Comparison of ENCODE assay signal across 18 cellular contexts in the genomic region with DNA sequence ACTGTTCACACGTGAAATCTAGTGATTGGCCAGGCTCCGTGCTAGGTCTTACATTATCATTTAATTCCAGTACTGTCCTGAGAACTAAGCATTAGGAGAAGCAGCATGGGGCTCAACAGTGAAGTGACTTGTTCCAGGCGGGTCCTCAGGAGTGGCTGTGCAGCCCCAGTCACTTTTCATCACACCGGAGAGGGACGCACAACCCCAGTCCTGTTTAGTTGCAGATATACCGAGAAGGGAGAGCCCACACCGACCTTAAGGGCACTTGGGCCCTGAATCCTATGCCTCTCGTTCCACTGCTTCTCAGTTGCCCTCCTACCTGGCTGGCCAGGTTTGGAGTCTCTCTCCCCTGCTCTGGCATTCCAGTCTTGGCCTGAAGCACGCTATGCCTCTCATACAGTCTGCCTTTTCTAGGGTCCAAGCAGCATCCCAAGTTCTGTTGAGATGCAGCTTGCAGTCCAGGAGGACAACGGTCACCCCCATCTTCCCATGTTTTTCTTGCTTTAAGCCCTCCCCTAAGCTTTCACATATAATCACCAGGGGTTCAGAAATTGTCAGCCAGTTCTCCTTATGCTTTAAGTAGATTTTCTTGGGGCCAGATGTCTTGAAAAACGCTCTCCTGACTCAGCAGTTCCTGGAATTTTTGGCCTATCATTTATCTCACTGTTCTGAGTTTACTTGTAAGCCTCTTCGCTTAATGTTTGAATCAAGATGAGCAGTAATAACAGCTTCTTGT. TPM values are rescaled to one million over a fixed set of nuclear protein-coding genes. Genes with fewer than 3 reads are reported as not detected.
DNase-seq lines count a peak whose midpoint lies in the region; ATAC-seq and TF ChIP-seq lines count a peak whose summit lies in the region.
"Had no signal": no experiment of that assay in that cellular context is flagged by ENCODE, and none has a peak within 500 bp of the region (broad histone marks: within the 10 kb centered on the region; RNA-seq: fewer than 3 reads in every experiment).

No MANE protein-coding gene starts in this region.

- TF ChIP-seq CTCF in H9 (conservative IDR thresholded peaks at IDR 0.05): no peak
- TF ChIP-seq CTCF in omental fat pad (IDR thresholded peaks at IDR 0.05): no peak

- H3K56ac ChIP-seq in H9 (ENCODE audit: insufficient read length, low read depth, low read length): no peak overlapping the region

- no peaks in the 10 kb centered on the region for H3K27me3 Mint-ChIP-seq in H9 (ENCODE audit: low read depth)
- no peaks in the 10 kb centered on the region for H3K27me3 Mint-ChIP-seq in T-helper 17 cell
- H3K27me3 Mint-ChIP-seq: B cell had no signal

- ATAC-seq in T-helper 17 cell (no peak), omental fat pad (ENCODE audit: low FRiP score) (peak; percentile 33), GM21576 (IDR thresholded peaks at IDR 0.05; ENCODE audit: unreplicated experiment) (no peak)
- ATAC-seq: Panc1 had no signal

- no peak overlapping the region for H3K27ac ChIP-seq in H9 (ENCODE audit: insufficient read length, low read depth, low read length)

- no peaks in the 10 kb centered on the region for H3K79me1 ChIP-seq in H9 (ENCODE audit: insufficient read depth, low read depth, low read length, poor library complexity, severe bottlenecking)

- no peak overlapping the region for H3K14ac ChIP-seq in H9 (ENCODE audit: insufficient read depth, low read length)

- H3K4me3 Mint-ChIP-seq in H9: no peak overlapping the region
- H3K4me3 Mint-ChIP-seq in T-helper 17 cell: no peak overlapping the region
- H3K4me3 Mint-ChIP-seq: B cell had no signal

- H3K9me3 ChIP-seq in H9 (ENCODE audit: control insufficient read depth, low read depth, low read length) (no peaks in the 10 kb centered on the region), T-helper 17 cell (ENCODE audit: control insufficient read depth, low read length, poor library complexity, severe bottlenecking) (no peaks in the 10 kb centered on the region)

- H3T11ph ChIP-seq in H9 (ENCODE audit: low read length): no peak overlapping the region

- H3K9ac ChIP-seq in H9 (ENCODE audit: extremely low read depth, insufficient read length, low read length): no peak overlapping the region

- no peak overlapping the region for H2BK20ac ChIP-seq in H9 (ENCODE audit: low read depth, low read length, poor library complexity, severe bottlenecking)

- H3K36me3 Mint-ChIP-seq in H9 (ENCODE audit: insufficient read depth in 1 of 3, low read depth in 3 of 3) (peaks cover 15 to 40% (median 34%) of the 10 kb centered on the region in 3 experiments; a peak in 6 of 7 replicates), T-helper 17 cell (ENCODE audit: low read depth) (no peaks in the 10 kb centered on the region)

- no peak overlapping the region for H2BK5ac ChIP-seq in H9 (ENCODE audit: insufficient read length, low read length)

- no peak overlapping the region for H3K18ac ChIP-seq in H9 (ENCODE audit: insufficient read length, low read depth, low read length)

- no peak overlapping the region for H3K4ac ChIP-seq in H9 (ENCODE audit: low read depth, low read length)

- H3K23ac ChIP-seq in H9 (ENCODE audit: insufficient read length, low read depth, low read length): no peak overlapping the region

- H4K20me1 ChIP-seq in H9 (ENCODE audit: control insufficient read depth, insufficient read depth, insufficient read length): no peaks in the 10 kb centered on the region

- H4K91ac ChIP-seq in H9 (ENCODE audit: insufficient read length, low read depth, low read length): no peak overlapping the region

- H3K4me1 ChIP-seq in H9 (ENCODE audit: insufficient read depth, low read length): 0 out of 2 replicates have a peak, but pooled peaks cover 2% of the 10 kb centered on the region

- H2BK120ac ChIP-seq in H9 (ENCODE audit: low read depth, low read length, poor library complexity, severe bottlenecking): no peak overlapping the region

- H2AK5ac ChIP-seq in H9 (ENCODE audit: insufficient read length, low read length): no peak overlapping the region

- H3K23me2 ChIP-seq in H9 (ENCODE audit: insufficient read length, low read depth, low read length, poor library complexity, severe bottlenecking): no peaks in the 10 kb centered on the region

- H3K27me3 ChIP-seq in H9 (ENCODE audit: insufficient read depth, low read length): no peaks in the 10 kb centered on the region

- no peak overlapping the region for H4K8ac ChIP-seq in H9 (replicated peaks; ENCODE audit: insufficient read length, low read depth, low read length)

- H3K4me2 ChIP-seq in H9 (ENCODE audit: insufficient read depth, insufficient read length, low read length): no peak overlapping the region

- H3K27ac Mint-ChIP-seq in H9 (peak overlapping the region; percentile 16 to 85 (median 52); a peak in 3 of 7 replicates), T-helper 17 cell (peak overlapping the region; percentile 21)
- H3K27ac Mint-ChIP-seq: activated T-helper 2 cell treated with anti-CD3 and anti-CD28 coated beads, Interferon-gamma antibody, Interleukin-2, Interleukin-4, amounts not matched to agents 10 μg/mL and 5 μg/mL and 100 μg/mL, durations not matched to agents 14 hours and 24 hours and 36 hours; B cell had no signal

- no peaks in the 10 kb centered on the region for H3K9me3 Mint-ChIP-seq in H9
- H3K9me3 Mint-ChIP-seq: activated T-helper 2 cell treated with anti-CD3 and anti-CD28 coated beads, Interferon-gamma antibody, Interleukin-2, Interleukin-4, amounts not matched to agents 10 μg/mL and 5 μg/mL and 100 μg/mL, durations not matched to agents 14 hours and 24 hours and 36 hours had no signal

- no peak overlapping the region for H2BK12ac ChIP-seq in H9 (ENCODE audit: insufficient read length, low read depth, low read length)

- H3K4me1 Mint-ChIP-seq in H9: peaks cover 15 to 21% of the 10 kb centered on the region in 2 experiments
- peaks cover 3% of the 10 kb centered on the region for H3K4me1 Mint-ChIP-seq in T-helper 17 cell
- H3K4me1 Mint-ChIP-seq: B cell had no signal

- no CpG with 5 or more reads among the region's 12 CpGs for WGBS in H9 (ENCODE audit: extremely low coverage, insufficient read length, low lambda C conversion rate)

- no peak overlapping the region for H4K5ac ChIP-seq in H9 (ENCODE audit: insufficient read length, low read depth, low read length)

- DNase-seq in H9: no peak
- DNase-seq in T-helper 17 cell: no peak
- DNase-seq in fibroblast of gingiva (ENCODE audit: low read depth): peak; percentile 42
- DNase-seq in omental fat pad (ENCODE audit: low spot score): no peak
- DNase-seq in ureter (ENCODE audit: low spot score): no peak
- no peak for DNase-seq in T-helper 9 cell
- no peak for DNase-seq in COLO829 (ENCODE audit: low spot score)
- DNase-seq: activated CD4-positive, CD25-positive, alpha-beta regulatory T cell; amniotic stem cell; DMS 273 treated with DMSO at 0.1 percent for 48 hours; glutamatergic neuron; NCI-H1930 had no signal

- no peaks in the 10 kb centered on the region for H3K79me2 ChIP-seq in H9 (ENCODE audit: insufficient read depth, low read length)

- no peak overlapping the region for H2AFZ ChIP-seq in H9 (ENCODE audit: low read length)

- no peak overlapping the region for H2BK15ac ChIP-seq in H9 (ENCODE audit: low read depth, low read length)

RNA-seq across cellular contexts. Expression of a gene that starts 10.1 kb away (rescaled TPM):
- total RNA-seq in H9 (2021) (14.4 and 15.5 TPM in 2 replicates), T-helper 17 cell (10 to 100 TPM in 1 of 2 donors, 1 to 10 TPM in 1; 7.9 to 10.9 TPM), omental fat pad (10 to 100 TPM; 19.1 to 30.8 (median 25.9) TPM), ureter (13.5 TPM)

RNA-seq across cellular contexts. Expression of a gene that starts 13.9 kb away (rescaled TPM):
- 17.2 and 19.5 TPM in 2 replicates for total RNA-seq in H9 (2021)
- total RNA-seq in T-helper 17 cell: 1 to 10 TPM; 4.6 TPM
- 1 to 10 TPM; 2.1 to 8.4 (median 3.8) TPM for total RNA-seq in omental fat pad
- 11.7 TPM for total RNA-seq in ureter

RNA-seq across cellular contexts. Expression of a gene that starts 14.0 kb away (rescaled TPM):
- total RNA-seq in H9 (2021) (115 and 122 TPM in 2 replicates), T-helper 17 cell (10 to 100 TPM; 28.6 to 38.3 TPM), omental fat pad (100 to 1,000 TPM in 1 of 4 donors, 10 to 100 TPM in 3; 63.9 to 110 (median 89.3) TPM), ureter (79.6 TPM)

RNA-seq across cellular contexts. Expression of a gene that starts 30.5 kb away (rescaled TPM):
- total RNA-seq in H9 (2021) (0.64 and 0.85 TPM in 2 replicates), T-helper 17 cell (not detected), omental fat pad (1 to 10 TPM in 1 of 4 donors, under 1 TPM in 3; 0.36 to 1.3 (median 0.94) TPM), ureter (0.89 TPM)
- total RNA-seq: activated CD8-positive, alpha-beta memory T cell treated with anti-CD3 and anti-CD28 coated beads for 36 hours; activated T-helper 2 cell treated with anti-CD3 and anti-CD28 coated beads, Interferon-gamma antibody, Interleukin-2, Interleukin-4, amounts not matched to agents 10 μg/mL and 5 μg/mL and 100 μg/mL, durations not matched to agents 14 hours and 24 hours and 36 hours; B cell; lung microvascular endothelial cell had no signal

RNA-seq across cellular contexts. Expression of a gene that starts 32.4 kb away (rescaled TPM):
- 1.8 and 1.9 TPM in 2 replicates for total RNA-seq in H9 (2021)
- total RNA-seq in T-helper 17 cell: not detected
- total RNA-seq in omental fat pad: 10 to 100 TPM in 1 of 4 donors, 1 to 10 TPM in 3; 5.8 to 12.2 (median 9.2) TPM
- total RNA-seq in ureter: 16.8 TPM
- total RNA-seq: activated CD8-positive, alpha-beta memory T cell treated with anti-CD3 and anti-CD28 coated beads for 36 hours; activated T-helper 2 cell treated with anti-CD3 and anti-CD28 coated beads, Interferon-gamma antibody, Interleukin-2, Interleukin-4, amounts not matched to agents 10 μg/mL and 5 μg/mL and 100 μg/mL, durations not matched to agents 14 hours and 24 hours and 36 hours; B cell had no signal
